ENCODE assay signal across 1 cellular context in the genomic region with DNA sequence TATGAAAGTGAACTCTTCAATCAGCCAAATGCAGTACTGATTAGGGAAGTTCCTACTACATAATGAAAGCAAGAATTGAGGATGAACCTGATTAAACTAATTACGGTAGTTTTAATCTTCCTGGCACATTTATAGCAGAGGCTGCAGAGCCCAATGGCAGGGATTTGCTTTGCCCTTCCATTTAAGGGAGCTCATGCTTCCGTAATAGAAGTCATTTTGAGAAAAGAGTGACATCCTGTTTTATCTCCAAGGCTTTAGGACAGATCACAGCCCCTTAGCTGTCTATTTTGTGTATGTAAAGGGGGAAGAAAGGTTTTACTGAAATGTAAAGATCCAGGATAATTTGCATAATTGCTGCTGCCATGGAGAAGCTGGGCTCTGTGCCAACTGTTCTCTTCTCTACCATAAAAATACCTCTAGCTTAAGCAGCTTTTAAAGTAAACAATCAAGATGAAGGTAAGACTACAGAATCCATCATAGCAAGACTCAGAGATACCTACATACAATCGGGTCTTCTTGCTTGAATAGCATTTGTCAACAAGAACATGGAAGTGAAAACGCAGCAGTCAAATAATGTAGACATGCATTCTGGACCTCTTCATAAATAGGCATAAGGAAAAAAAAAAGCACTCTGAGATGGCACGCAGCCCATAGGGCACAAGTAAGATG.
TF ChIP-seq lines count a peak whose summit lies in the region.

No MANE protein-coding gene starts in this region.

TF ChIP-seq in K562, 482 proteins besides CTCF, POLR2A, EP300 and RAD21:
- TF ChIP-seq, protein P1, sequence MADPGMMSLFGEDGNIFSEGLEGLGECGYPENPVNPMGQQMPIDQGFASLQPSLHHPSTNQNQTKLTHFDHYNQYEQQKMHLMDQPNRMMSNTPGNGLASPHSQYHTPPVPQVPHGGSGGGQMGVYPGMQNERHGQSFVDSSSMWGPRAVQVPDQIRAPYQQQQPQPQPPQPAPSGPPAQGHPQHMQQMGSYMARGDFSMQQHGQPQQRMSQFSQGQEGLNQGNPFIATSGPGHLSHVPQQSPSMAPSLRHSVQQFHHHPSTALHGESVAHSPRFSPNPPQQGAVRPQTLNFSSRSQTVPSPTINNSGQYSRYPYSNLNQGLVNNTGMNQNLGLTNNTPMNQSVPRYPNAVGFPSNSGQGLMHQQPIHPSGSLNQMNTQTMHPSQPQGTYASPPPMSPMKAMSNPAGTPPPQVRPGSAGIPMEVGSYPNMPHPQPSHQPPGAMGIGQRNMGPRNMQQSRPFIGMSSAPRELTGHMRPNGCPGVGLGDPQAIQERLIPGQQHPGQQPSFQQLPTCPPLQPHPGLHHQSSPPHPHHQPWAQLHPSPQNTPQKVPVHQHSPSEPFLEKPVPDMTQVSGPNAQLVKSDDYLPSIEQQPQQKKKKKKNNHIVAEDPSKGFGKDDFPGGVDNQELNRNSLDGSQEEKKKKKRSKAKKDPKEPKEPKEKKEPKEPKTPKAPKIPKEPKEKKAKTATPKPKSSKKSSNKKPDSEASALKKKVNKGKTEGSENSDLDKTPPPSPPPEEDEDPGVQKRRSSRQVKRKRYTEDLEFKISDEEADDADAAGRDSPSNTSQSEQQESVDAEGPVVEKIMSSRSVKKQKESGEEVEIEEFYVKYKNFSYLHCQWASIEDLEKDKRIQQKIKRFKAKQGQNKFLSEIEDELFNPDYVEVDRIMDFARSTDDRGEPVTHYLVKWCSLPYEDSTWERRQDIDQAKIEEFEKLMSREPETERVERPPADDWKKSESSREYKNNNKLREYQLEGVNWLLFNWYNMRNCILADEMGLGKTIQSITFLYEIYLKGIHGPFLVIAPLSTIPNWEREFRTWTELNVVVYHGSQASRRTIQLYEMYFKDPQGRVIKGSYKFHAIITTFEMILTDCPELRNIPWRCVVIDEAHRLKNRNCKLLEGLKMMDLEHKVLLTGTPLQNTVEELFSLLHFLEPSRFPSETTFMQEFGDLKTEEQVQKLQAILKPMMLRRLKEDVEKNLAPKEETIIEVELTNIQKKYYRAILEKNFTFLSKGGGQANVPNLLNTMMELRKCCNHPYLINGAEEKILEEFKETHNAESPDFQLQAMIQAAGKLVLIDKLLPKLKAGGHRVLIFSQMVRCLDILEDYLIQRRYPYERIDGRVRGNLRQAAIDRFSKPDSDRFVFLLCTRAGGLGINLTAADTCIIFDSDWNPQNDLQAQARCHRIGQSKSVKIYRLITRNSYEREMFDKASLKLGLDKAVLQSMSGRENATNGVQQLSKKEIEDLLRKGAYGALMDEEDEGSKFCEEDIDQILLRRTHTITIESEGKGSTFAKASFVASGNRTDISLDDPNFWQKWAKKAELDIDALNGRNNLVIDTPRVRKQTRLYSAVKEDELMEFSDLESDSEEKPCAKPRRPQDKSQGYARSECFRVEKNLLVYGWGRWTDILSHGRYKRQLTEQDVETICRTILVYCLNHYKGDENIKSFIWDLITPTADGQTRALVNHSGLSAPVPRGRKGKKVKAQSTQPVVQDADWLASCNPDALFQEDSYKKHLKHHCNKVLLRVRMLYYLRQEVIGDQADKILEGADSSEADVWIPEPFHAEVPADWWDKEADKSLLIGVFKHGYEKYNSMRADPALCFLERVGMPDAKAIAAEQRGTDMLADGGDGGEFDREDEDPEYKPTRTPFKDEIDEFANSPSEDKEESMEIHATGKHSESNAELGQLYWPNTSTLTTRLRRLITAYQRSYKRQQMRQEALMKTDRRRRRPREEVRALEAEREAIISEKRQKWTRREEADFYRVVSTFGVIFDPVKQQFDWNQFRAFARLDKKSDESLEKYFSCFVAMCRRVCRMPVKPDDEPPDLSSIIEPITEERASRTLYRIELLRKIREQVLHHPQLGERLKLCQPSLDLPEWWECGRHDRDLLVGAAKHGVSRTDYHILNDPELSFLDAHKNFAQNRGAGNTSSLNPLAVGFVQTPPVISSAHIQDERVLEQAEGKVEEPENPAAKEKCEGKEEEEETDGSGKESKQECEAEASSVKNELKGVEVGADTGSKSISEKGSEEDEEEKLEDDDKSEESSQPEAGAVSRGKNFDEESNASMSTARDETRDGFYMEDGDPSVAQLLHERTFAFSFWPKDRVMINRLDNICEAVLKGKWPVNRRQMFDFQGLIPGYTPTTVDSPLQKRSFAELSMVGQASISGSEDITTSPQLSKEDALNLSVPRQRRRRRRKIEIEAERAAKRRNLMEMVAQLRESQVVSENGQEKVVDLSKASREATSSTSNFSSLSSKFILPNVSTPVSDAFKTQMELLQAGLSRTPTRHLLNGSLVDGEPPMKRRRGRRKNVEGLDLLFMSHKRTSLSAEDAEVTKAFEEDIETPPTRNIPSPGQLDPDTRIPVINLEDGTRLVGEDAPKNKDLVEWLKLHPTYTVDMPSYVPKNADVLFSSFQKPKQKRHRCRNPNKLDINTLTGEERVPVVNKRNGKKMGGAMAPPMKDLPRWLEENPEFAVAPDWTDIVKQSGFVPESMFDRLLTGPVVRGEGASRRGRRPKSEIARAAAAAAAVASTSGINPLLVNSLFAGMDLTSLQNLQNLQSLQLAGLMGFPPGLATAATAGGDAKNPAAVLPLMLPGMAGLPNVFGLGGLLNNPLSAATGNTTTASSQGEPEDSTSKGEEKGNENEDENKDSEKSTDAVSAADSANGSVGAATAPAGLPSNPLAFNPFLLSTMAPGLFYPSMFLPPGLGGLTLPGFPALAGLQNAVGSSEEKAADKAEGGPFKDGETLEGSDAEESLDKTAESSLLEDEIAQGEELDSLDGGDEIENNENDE (IDR thresholded peaks at IDR 0.05; ENCODE audit: low read depth, low read length): peak; percentile 76
- no peak for TF ChIP-seq CHD1 (IDR thresholded peaks at IDR 0.05; ENCODE audit: low read length)
- TF ChIP-seq NFIC (IDR thresholded peaks at IDR 0.05): peak; percentile 78
